ENCODE assay signal across 23 cellular contexts in the genomic region with DNA sequence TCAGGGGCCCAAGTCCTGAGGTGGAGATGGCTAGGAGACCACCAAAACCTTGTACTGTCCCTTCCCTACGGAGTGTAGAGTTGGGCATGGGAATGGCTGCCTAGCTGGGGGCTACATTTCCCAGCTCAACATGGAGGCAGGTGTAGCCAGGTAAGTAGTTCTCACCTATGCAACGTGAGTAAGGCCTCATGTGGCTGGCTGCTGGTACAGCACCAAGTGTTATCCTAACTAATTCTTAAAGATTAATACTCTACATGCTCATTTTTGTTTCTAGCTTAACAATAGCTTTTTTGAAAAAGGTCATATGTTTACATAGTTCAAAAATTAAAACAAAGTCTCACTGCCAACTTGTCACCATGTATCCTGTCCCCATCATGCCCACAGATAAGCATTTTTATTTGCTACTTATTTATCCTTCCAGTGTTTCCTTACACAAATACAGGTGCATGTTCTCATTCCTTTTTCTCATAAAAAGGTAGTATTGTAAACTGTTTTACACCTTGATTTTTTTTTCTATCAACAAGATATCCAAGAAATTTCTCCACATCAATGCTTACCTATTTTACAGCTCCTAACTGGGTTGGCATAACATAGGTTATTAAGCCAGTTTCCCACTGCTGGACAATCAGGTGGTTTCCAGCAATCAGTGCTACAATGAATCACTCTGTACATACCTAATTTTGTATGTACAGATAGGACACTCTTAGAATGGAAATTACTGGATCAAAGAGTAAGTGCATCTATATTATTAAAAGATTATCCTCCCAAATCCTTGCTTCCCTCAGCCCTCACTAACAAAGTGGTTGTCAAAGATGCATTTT.
"Had no signal": no experiment of that assay in that cellular context is flagged by ENCODE, and none has a peak within 500 bp of the region (broad histone marks: within the 10 kb centered on the region; RNA-seq: fewer than 3 reads in every experiment).

No MANE protein-coding gene starts in this region.

- H3K4me1 Mint-ChIP-seq: activated CD4-positive, alpha-beta T cell treated with anti-CD3 and anti-CD28 coated beads for 36 hours had no signal

- H3K36me3 Mint-ChIP-seq: naive B cell had no signal

- H3K4me3 ChIP-seq: heart right ventricle, lower lobe of right lung, sigmoid colon, smooth muscle cell, transverse colon, vagina had no signal

- DNase-seq: activated B cell treated with CpG ODN at 0.5 μM for 24 hours; activated CD4-positive, alpha-beta T cell treated with anti-CD3 and anti-CD28 coated beads for 36 hours; activated CD4-positive, alpha-beta T cell treated with anti-CD3 and anti-CD28 coated beads, Interleukin-2, amount 50 U/mL, for 4 hours; activated naive CD4-positive, alpha-beta T cell treated with Interleukin-2 at 50 U/mL for 16 hours; activated naive CD8-positive, alpha-beta T cell treated with anti-CD3 and anti-CD28 coated beads, Interleukin-2, amount 10 ng/mL, durations not matched to agents 7 days and 5 days; activated T-cell treated with anti-CD3 and anti-CD28 coated beads, Interleukin-2, amount 50 U/mL, for 48 hours; amniotic stem cell; heart right ventricle; kidney; lower lobe of right lung; mesendoderm; naive B cell; nucleus accumbens; posterior cingulate gyrus; retina; sigmoid colon; stimulated activated CD4-positive, alpha-beta T cell treated with anti-CD3 and anti-CD28 coated beads, Interleukin-15, amount 100 ng/mL, for 24 hours; T-helper 9 cell; transverse colon had no signal

- ATAC-seq: activated CD4-positive, alpha-beta T cell treated with anti-CD3 and anti-CD28 coated beads for 36 hours; heart right ventricle; left lobe of liver; lower lobe of right lung; stimulated activated memory B cell treated with anti-CD40 and anti-IgM and Interleukin-4, amounts not matched to agents 10 μg/mL and 1 μg/mL and 100 μg/mL, for 72 hours had no signal

- H3K27me3 Mint-ChIP-seq: activated B cell treated with CpG ODN at 0.5 μM for 24 hours; activated CD4-positive, alpha-beta T cell treated with anti-CD3 and anti-CD28 coated beads for 36 hours; activated naive CD8-positive, alpha-beta T cell treated with anti-CD3 and anti-CD28 coated beads, Interleukin-2, amount 10 ng/mL, durations not matched to agents 7 days and 5 days; naive B cell; stimulated activated memory B cell treated with anti-CD40 and anti-IgM and Interleukin-4, amounts not matched to agents 10 μg/mL and 1 μg/mL and 100 μg/mL, for 72 hours had no signal

- H3K4me3 Mint-ChIP-seq: activated B cell treated with CpG ODN at 0.5 μM for 24 hours; activated CD4-positive, alpha-beta T cell treated with anti-CD3 and anti-CD28 coated beads for 36 hours; activated naive CD8-positive, alpha-beta T cell treated with anti-CD3 and anti-CD28 coated beads, Interleukin-2, amount 10 ng/mL, durations not matched to agents 7 days and 5 days; naive B cell; stimulated activated memory B cell treated with anti-CD40 and anti-IgM and Interleukin-4, amounts not matched to agents 10 μg/mL and 1 μg/mL and 100 μg/mL, for 72 hours had no signal

- H3K27ac Mint-ChIP-seq: activated B cell treated with CpG ODN at 0.5 μM for 24 hours; activated CD4-positive, alpha-beta T cell treated with anti-CD3 and anti-CD28 coated beads for 36 hours; activated naive CD8-positive, alpha-beta T cell treated with anti-CD3 and anti-CD28 coated beads, Interleukin-2, amount 10 ng/mL, durations not matched to agents 7 days and 5 days; naive B cell; stimulated activated memory B cell treated with anti-CD40 and anti-IgM and Interleukin-4, amounts not matched to agents 10 μg/mL and 1 μg/mL and 100 μg/mL, for 72 hours had no signal

- H3K9me3 ChIP-seq: heart right ventricle, lower lobe of right lung, sigmoid colon, transverse colon, vagina had no signal

- H3K9me3 Mint-ChIP-seq: activated B cell treated with CpG ODN at 0.5 μM for 24 hours; naive B cell; stimulated activated memory B cell treated with anti-CD40 and anti-IgM and Interleukin-4, amounts not matched to agents 10 μg/mL and 1 μg/mL and 100 μg/mL, for 72 hours had no signal

- H3K27ac ChIP-seq: heart right ventricle, lower lobe of right lung, sigmoid colon, transverse colon, vagina had no signal

- H3K27me3 ChIP-seq: heart right ventricle, sigmoid colon, transverse colon, vagina had no signal

- H3K36me3 ChIP-seq: heart right ventricle, lower lobe of right lung, sigmoid colon, transverse colon, vagina had no signal
